Comparison of ENCODE assay signal across 1 cellular context in the genomic region with DNA sequence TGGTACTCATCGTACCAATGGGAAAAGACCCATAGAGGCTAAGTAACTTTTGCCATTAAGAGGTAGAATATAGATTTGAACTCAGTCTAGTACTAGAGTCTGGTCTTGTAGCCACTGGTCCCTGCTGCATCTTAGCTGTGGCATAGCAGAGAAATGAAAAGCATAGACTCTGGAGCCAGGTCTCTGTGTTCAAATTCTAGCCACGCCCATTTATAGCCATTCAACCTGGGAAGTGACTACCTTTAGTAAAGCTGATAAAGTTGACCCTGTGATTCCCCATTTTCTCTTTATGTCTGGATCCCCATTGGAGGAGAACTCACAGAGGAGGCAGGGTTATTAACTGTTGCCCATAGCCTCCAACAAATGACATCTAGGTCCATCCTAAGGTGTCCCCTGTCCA.
TF ChIP-seq lines count a peak whose summit lies in the region.

No MANE protein-coding gene starts in this region.

TF ChIP-seq in K562, 482 proteins besides CTCF, POLR2A, EP300 and RAD21:
- TF ChIP-seq, protein P1, sequence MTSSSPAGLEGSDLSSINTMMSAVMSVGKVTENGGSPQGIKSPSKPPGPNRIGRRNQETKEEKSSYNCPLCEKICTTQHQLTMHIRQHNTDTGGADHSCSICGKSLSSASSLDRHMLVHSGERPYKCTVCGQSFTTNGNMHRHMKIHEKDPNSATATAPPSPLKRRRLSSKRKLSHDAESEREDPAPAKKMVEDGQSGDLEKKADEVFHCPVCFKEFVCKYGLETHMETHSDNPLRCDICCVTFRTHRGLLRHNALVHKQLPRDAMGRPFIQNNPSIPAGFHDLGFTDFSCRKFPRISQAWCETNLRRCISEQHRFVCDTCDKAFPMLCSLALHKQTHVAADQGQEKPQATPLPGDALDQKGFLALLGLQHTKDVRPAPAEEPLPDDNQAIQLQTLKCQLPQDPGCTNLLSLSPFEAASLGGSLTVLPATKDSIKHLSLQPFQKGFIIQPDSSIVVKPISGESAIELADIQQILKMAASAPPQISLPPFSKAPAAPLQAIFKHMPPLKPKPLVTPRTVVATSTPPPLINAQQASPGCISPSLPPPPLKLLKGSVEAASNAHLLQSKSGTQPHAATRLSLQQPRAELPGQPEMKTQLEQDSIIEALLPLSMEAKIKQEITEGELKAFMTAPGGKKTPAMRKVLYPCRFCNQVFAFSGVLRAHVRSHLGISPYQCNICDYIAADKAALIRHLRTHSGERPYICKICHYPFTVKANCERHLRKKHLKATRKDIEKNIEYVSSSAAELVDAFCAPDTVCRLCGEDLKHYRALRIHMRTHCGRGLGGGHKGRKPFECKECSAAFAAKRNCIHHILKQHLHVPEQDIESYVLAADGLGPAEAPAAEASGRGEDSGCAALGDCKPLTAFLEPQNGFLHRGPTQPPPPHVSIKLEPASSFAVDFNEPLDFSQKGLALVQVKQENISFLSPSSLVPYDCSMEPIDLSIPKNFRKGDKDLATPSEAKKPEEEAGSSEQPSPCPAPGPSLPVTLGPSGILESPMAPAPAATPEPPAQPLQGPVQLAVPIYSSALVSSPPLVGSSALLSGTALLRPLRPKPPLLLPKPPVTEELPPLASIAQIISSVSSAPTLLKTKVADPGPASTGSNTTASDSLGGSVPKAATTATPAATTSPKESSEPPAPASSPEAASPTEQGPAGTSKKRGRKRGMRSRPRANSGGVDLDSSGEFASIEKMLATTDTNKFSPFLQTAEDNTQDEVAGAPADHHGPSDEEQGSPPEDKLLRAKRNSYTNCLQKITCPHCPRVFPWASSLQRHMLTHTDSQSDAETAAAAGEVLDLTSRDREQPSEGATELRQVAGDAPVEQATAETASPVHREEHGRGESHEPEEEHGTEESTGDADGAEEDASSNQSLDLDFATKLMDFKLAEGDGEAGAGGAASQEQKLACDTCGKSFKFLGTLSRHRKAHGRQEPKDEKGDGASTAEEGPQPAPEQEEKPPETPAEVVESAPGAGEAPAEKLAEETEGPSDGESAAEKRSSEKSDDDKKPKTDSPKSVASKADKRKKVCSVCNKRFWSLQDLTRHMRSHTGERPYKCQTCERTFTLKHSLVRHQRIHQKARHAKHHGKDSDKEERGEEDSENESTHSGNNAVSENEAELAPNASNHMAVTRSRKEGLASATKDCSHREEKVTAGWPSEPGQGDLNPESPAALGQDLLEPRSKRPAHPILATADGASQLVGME (CRISPR knock-in tag; IDR thresholded peaks at IDR 0.05): no peak
- TF ChIP-seq POLR3A (IDR thresholded peaks at IDR 0.05; ENCODE audit: borderline replicate concordance, extremely low read depth, insufficient read depth, insufficient read length): no peak
- TF ChIP-seq, protein P2, sequence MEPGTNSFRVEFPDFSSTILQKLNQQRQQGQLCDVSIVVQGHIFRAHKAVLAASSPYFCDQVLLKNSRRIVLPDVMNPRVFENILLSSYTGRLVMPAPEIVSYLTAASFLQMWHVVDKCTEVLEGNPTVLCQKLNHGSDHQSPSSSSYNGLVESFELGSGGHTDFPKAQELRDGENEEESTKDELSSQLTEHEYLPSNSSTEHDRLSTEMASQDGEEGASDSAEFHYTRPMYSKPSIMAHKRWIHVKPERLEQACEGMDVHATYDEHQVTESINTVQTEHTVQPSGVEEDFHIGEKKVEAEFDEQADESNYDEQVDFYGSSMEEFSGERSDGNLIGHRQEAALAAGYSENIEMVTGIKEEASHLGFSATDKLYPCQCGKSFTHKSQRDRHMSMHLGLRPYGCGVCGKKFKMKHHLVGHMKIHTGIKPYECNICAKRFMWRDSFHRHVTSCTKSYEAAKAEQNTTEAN (CRISPR knock-in tag; IDR thresholded peaks at IDR 0.05): no peak
